Comparison of ENCODE assay signal across 8 cellular contexts in genomic region chr17:28878981-28879380, GRCh38.
A peak's percentile ranks its signal among the peaks of the same experiment; 100 is the strongest.
DNase-seq lines count a peak whose midpoint lies in the region; ATAC-seq and TF ChIP-seq lines count a peak whose summit lies in the region.

No MANE protein-coding gene starts in this region.

- DNase-seq in DMS114 treated with DMSO at 0.1 percent for 48 hours (lab: John Stamatoyannopoulos, UW; ENCODE audit: unreplicated experiment) (peak; percentile 15), HUDEP-2 (lab: John Stamatoyannopoulos, UW; ENCODE audit: unreplicated experiment in 76 of 76) (peak in 56 of 76 experiments; percentile 4 to 68 (median 40)), iris pigment epithelial cell (ENCODE audit: low read depth) (peak; percentile 64), tibial artery (no peak)

- no peaks in the 10 kb centered on the region for H3K9me3 ChIP-seq in SU-DHL-6 (ENCODE audit: insufficient read depth, low read length)
- no peaks in the 10 kb centered on the region for H3K9me3 ChIP-seq in tibial artery

- intact Hi-C loops in tibial artery (cut with DNase I; ENCODE audit: low total_unique reads) = no loop called here

- no peaks in the 10 kb centered on the region for H3K4me1 ChIP-seq in tibial artery

- H3K27ac ChIP-seq in SU-DHL-6 (ENCODE audit: low read depth, low read length) (no peak overlapping the region), tibial artery (no peak overlapping the region)

- ATAC-seq in HG02588 (IDR thresholded peaks at IDR 0.05; ENCODE audit: unreplicated experiment) = no peak
- no peak for ATAC-seq in HG02642 (IDR thresholded peaks at IDR 0.05; ENCODE audit: poor library complexity, unreplicated experiment)
- ATAC-seq in HG02885 (IDR thresholded peaks at IDR 0.05; ENCODE audit: poor library complexity, unreplicated experiment) = no peak

- H3K36me3 ChIP-seq in SU-DHL-6 (ENCODE audit: low read length) (0 out of 2 replicates have a peak, but pooled peaks cover 4% of the 10 kb centered on the region), tibial artery (peaks cover 53 to 67% (median 60%) of the 10 kb centered on the region in 3 donors)

- H3K27me3 ChIP-seq in SU-DHL-6 (ENCODE audit: low read length) = no peaks in the 10 kb centered on the region
- H3K27me3 ChIP-seq in tibial artery = no peaks in the 10 kb centered on the region

- H3K4me3 ChIP-seq in SU-DHL-6 (ENCODE audit: insufficient read depth, low read length, poor library complexity, severe bottlenecking) = no peak overlapping the region
- no peak overlapping the region for H3K4me3 ChIP-seq in tibial artery

- no peaks in the 10 kb centered on the region for H3K79me2 ChIP-seq in SU-DHL-6 (ENCODE audit: insufficient read depth, low read length)

- H4K20me1 ChIP-seq in SU-DHL-6 (ENCODE audit: low read depth, low read length) = no peaks in the 10 kb centered on the region

- no peak overlapping the region for H3K4me2 ChIP-seq in SU-DHL-6 (ENCODE audit: low read depth, low read length, poor library complexity, severe bottlenecking)

- H2AFZ ChIP-seq in SU-DHL-6 (ENCODE audit: low read depth, low read length, severe bottlenecking) = no peak overlapping the region

- no peaks in the 10 kb centered on the region for H3K9me2 ChIP-seq in SU-DHL-6 (replicated peaks; ENCODE audit: insufficient read depth, low read length)

- no peak overlapping the region for H3K9ac ChIP-seq in SU-DHL-6 (ENCODE audit: low read length)

- TF ChIP-seq CTCF in SU-DHL-6 (IDR thresholded peaks at IDR 0.05; ENCODE audit: insufficient read depth, low read length, poor library complexity, severe bottlenecking) (peak; percentile 11), tibial artery (IDR thresholded peaks at IDR 0.05) (peak in 1 of 2 experiments; percentile 14)

- H3F3A ChIP-seq in SU-DHL-6 (ENCODE audit: insufficient read depth) = no peaks in the 10 kb centered on the region

Comparison
In these comparisons a context has a peak if more than half of its experiments do, and no peak if none do; other contexts are left out.
1. DNase-seq: peak in DMS114 treated with DMSO at 0.1 percent for 48 hours (single experiment), HUDEP-2 (56 of 76) and iris pigment epithelial cell (single experiment); none in tibial artery (0 of 2).